Comparison of ENCODE assay signal across 26 cellular contexts in genomic region chr6:78808356-78808891, GRCh38.
"Had no signal": no experiment of that assay in that cellular context is flagged by ENCODE, and none has a peak within 500 bp of the region (broad histone marks: within the 10 kb centered on the region; RNA-seq: fewer than 3 reads in every experiment).

No MANE protein-coding gene starts in this region.

- H3K9me3 Mint-ChIP-seq: type B pancreatic cell had no signal

- FAIRE-seq: colon, frontal cortex, urothelium cell line had no signal

- H3K4me1 Mint-ChIP-seq: nephron; neural progenitor cell; stimulated activated memory B cell treated with anti-CD40 and anti-IgM and Interleukin-4, amounts not matched to agents 10 μg/mL and 1 μg/mL and 100 μg/mL, for 72 hours had no signal

- ATAC-seq: left cardiac atrium; left lung; psoas muscle; right cardiac atrium; stimulated activated memory B cell treated with anti-CD40 and anti-IgM and Interleukin-4, amounts not matched to agents 10 μg/mL and 1 μg/mL and 100 μg/mL, for 72 hours; stimulated activated naive CD8-positive, alpha-beta T cell treated with anti-CD3 and anti-CD28 coated beads, Interleukin-15, Interleukin-2, amounts not matched to agents 100 U/mL and 50 U/mL, for 24 hours had no signal

- H3K27ac Mint-ChIP-seq: nephron; neural progenitor cell; stimulated activated memory B cell treated with anti-CD40 and anti-IgM and Interleukin-4, amounts not matched to agents 10 μg/mL and 1 μg/mL and 100 μg/mL, for 72 hours; type B pancreatic cell had no signal

- H3K4me3 ChIP-seq: dorsolateral prefrontal cortex, left lung, neural progenitor cell, ovary, psoas muscle, sigmoid colon, testis, tibial artery had no signal

- H3K4me1 ChIP-seq: left lung, neural progenitor cell, psoas muscle, sigmoid colon, testis, tibial artery had no signal

- H3K27me3 ChIP-seq: dorsolateral prefrontal cortex, left lung, neural progenitor cell, ovary, sigmoid colon, testis, tibial artery had no signal

- H3K36me3 Mint-ChIP-seq: neural progenitor cell; stimulated activated memory B cell treated with anti-CD40 and anti-IgM and Interleukin-4, amounts not matched to agents 10 μg/mL and 1 μg/mL and 100 μg/mL, for 72 hours; type B pancreatic cell had no signal

- H3K27ac ChIP-seq: dorsolateral prefrontal cortex, left lung, neural progenitor cell, ovary, psoas muscle, sigmoid colon, testis, tibial artery had no signal

- DNase-seq: cerebellar nuclear complex; dorsolateral prefrontal cortex; effector CD4-positive, alpha-beta T cell; head of caudate nucleus; left cardiac atrium; left lung; mesendoderm; midbrain; nucleus accumbens; ovary; psoas muscle; right cardiac atrium; sigmoid colon; stimulated activated CD4-positive, alpha-beta T cell treated with anti-CD3 and anti-CD28 coated beads, Interleukin-2, amount 100 ng/mL, for 24 hours; stimulated activated CD4-positive, alpha-beta T cell treated with anti-CD3 and anti-CD28 coated beads, Interleukin-4, amount 100 ng/mL, for 24 hours; stimulated activated naive CD8-positive, alpha-beta T cell treated with anti-CD3 and anti-CD28 coated beads, Interleukin-15, Interleukin-2, amounts not matched to agents 100 U/mL and 50 U/mL, for 24 hours; substantia nigra; testis; tibial artery had no signal

- H3K9me3 ChIP-seq: ovary, psoas muscle, testis had no signal

- H3K9ac ChIP-seq: neural progenitor cell had no signal

- H3K36me3 ChIP-seq: left lung, neural progenitor cell, ovary, sigmoid colon, tibial artery had no signal

- H3K27me3 Mint-ChIP-seq: type B pancreatic cell had no signal

- H3K4me3 Mint-ChIP-seq: nephron; neural progenitor cell; stimulated activated memory B cell treated with anti-CD40 and anti-IgM and Interleukin-4, amounts not matched to agents 10 μg/mL and 1 μg/mL and 100 μg/mL, for 72 hours; type B pancreatic cell had no signal
